ENCODE assay signal across 1 cellular context in the genomic region with DNA sequence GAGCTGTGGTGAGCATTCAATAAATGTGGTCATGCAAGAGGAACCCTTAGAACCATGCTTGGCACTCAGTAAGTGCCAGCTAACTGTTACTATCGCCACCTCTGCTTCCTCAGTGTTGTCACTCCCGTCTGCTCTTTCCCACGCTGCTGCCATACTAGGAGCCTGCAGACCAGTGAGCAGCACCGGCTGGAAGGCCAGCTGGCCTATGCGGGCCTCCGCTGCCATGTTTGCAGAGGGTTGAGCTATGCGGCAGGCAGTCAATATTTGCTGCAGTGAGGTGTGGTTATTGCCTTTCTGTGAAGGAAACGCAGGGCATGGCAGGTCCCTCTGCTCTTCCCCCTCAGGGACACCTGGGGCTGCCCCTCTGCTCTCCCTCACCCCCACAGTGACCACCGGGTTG.
A peak's percentile ranks its signal among the peaks of the same experiment; 100 is the strongest.
TF ChIP-seq lines count a peak whose summit lies in the region.

No MANE protein-coding gene starts in this region.

TF ChIP-seq in K562, 482 proteins besides CTCF, POLR2A, EP300 and RAD21:
- TF ChIP-seq POLR2G (IDR thresholded peaks at IDR 0.05; ENCODE audit: low read depth, low read length) = 0 out of 2 replicates have a peak, but pooled peaks have one; percentile 23
- TF ChIP-seq ESRRA (IDR thresholded peaks at IDR 0.05; ENCODE audit: borderline replicate concordance, low read depth) = no peak
- TF ChIP-seq RBFOX2 (IDR thresholded peaks at IDR 0.05; ENCODE audit: low read depth, low read length) = peak; percentile 37; the same call in 1 of the 2 replicates
